8 cellular contexts compared by ENCODE assay signal in the genomic region with DNA sequence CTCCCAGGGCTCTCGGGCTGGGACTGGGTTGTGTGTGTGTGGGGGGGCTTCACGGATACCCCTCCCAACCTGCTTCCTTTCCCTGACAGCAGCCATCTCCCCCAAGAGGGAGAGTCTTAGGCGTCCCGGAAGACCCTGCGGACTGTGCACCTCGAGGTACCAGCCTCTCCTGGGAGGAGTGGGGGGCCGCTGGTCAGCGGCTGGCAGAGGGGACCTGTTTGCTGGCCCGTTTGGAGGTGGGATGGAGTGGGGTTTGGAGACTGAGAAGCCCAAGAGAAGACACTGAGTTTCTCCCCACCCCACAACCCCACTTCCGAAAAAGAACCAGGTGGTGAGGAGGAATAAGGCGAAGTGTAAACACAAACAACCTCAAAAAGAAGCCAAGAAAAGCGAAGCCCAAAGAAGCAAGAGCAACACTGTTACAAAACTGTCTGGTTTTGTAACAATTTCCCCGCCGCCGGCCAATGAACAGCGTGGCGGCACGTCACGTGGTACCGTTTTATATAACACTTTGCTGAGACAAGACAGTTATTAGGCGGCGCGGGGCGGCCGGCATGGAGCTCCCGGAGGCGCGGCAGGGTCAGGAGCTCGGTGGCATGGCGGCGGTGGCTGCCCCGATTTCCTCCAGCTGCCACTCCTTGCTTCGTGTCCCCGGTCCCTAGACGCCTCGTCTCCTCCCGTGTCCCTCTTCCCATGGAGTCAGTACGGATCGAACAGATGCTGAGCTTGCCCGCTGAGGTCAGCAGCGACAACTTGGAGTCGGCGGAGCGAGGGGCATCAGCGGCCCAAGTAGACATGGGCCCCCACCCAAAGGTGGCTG. TPM values are rescaled to one million over a fixed set of nuclear protein-coding genes. Genes with fewer than 3 reads are reported as not detected.
DNase-seq lines count a peak whose midpoint lies in the region; ATAC-seq, FAIRE-seq and TF ChIP-seq lines count a peak whose summit lies in the region.

TSS of gene LONRF3 (plus strand) at position 531 of the 820 bp plus-strand sequence. CDS start at position 694, 163 bp downstream.

- peak within 1 kb of the TSS; percentile 39 for H3K4me2 ChIP-seq in keratinocyte (ENCODE audit: control insufficient read depth, extremely low read depth, insufficient read depth, low read depth, low read length)
- peak within 1 kb of the TSS; percentile 88 for H3K4me2 ChIP-seq in smooth muscle cell

- DNase-seq in Caco-2 = peak; percentile 30 to 36
- DNase-seq in Kasumi-1 (lab: John Stamatoyannopoulos, UW) = peak; percentile 40 to 54
- DNase-seq in activated CD4-positive, CD25-positive, alpha-beta regulatory T cell (lab: John Stamatoyannopoulos, UW) = peak; percentile 3 to 39 (median 25)
- DNase-seq in caudate nucleus (lab: John Stamatoyannopoulos, UW) = peak in 58 of 61 donors; percentile 1 to 78 (median 32)
- no peak for DNase-seq in keratinocyte (ENCODE audit: low read depth, low spot score)
- DNase-seq in smooth muscle cell (lab: John Stamatoyannopoulos, UW; ENCODE audit: unreplicated experiment) = no peak

- H3K4me1 ChIP-seq in Caco-2 (no peaks in the 10 kb centered on the region), keratinocyte (ENCODE audit: control insufficient read depth, extremely low read depth, insufficient read depth, low read length) (peaks cover 5% of the 10 kb centered on the region), smooth muscle cell (ENCODE audit: low read depth) (no peaks in the 10 kb centered on the region)

- H3K36me3 Mint-ChIP-seq in Caco-2 (ENCODE audit: insufficient read depth, unreplicated experiment) = peaks cover 6% of the 10 kb centered on the region

- H3K4me3 ChIP-seq in Caco-2 (ENCODE audit: low read depth, low read length) (peak within 1 kb of the TSS; percentile 40), keratinocyte (ENCODE audit: control insufficient read depth in 2 of 3, extremely low read depth in 1 of 3, insufficient read depth in 2 of 3, low read depth in 1 of 3, low read length in 3 of 3) (peak within 1 kb of the TSS in 2 of 3 experiments; percentile 2 to 37), smooth muscle cell (peak within 1 kb of the TSS; percentile 48)

- BruUV-seq in Caco-2 (replicated peaks; lab: Mats Ljungman, UMichigan) = no TSS peak

- H3K27me3 ChIP-seq in Caco-2 (replicated peaks; ENCODE audit: control insufficient read depth, insufficient read depth, low read length) (no peaks in the 10 kb centered on the region; the same call in none of the 2 replicates), keratinocyte (ENCODE audit: control insufficient read depth, extremely low read depth, insufficient read depth, low read length) (peaks cover 48% of the 10 kb centered on the region), smooth muscle cell (ENCODE audit: low read depth) (peaks cover 53% of the 10 kb centered on the region)

- peak within 1 kb of the TSS; percentile 87 for H3K4me3 Mint-ChIP-seq in Caco-2 (ENCODE audit: unreplicated experiment)

- H3K79me2 ChIP-seq in keratinocyte (ENCODE audit: control insufficient read depth, insufficient read depth, low read length) (no peaks in the 10 kb centered on the region), smooth muscle cell (ENCODE audit: low read depth) (no peaks in the 10 kb centered on the region)

- H3K9me1 ChIP-seq in keratinocyte (ENCODE audit: control insufficient read depth, extremely low read depth, insufficient read depth, low read length) = no peaks in the 10 kb centered on the region

- no peak for FAIRE-seq in keratinocyte (lab: Jason Lieb, UNC)

- WGBS in smooth muscle cell (ENCODE audit: low lambda C conversion rate) = 49% methylated on average over 45 of the region's 45 CpGs

- POLR2A ChIA-PET in Caco-2 (lab: Charles Lee) = interaction anchor here (0.6 kb wide), 1 partner anchor 89 kb away, joined by 3 read pairs; no protein-coding TSS in a partner anchor

- no peaks in the 10 kb centered on the region for H3K9me3 ChIP-seq in Caco-2
- H3K9me3 ChIP-seq in keratinocyte (ENCODE audit: control insufficient read depth, low read depth, low read length) = no peaks in the 10 kb centered on the region
- H3K9me3 ChIP-seq in smooth muscle cell (replicated peaks; ENCODE audit: low read depth) = no peaks in the 10 kb centered on the region

- no peak within 1 kb of the TSS for H3K27ac Mint-ChIP-seq in Caco-2 (ENCODE audit: unreplicated experiment)

- no peak for ATAC-seq in GM18502 (IDR thresholded peaks at IDR 0.05; ENCODE audit: poor library complexity, unreplicated experiment)
- ATAC-seq in HG03354 (IDR thresholded peaks at IDR 0.05; ENCODE audit: poor library complexity, severe bottlenecking, unreplicated experiment) = no peak

- H3K27ac ChIP-seq in caudate nucleus (ENCODE audit: low read depth, low read length) (peak within 1 kb of the TSS; percentile 36), keratinocyte (ENCODE audit: control insufficient read depth, insufficient read depth, low read length) (no peak within 1 kb of the TSS), smooth muscle cell (ENCODE audit: low read depth) (no peak within 1 kb of the TSS)

- H4K20me1 ChIP-seq in keratinocyte (ENCODE audit: control insufficient read depth, extremely low read depth, insufficient read depth, low read length) (no peaks in the 10 kb centered on the region), smooth muscle cell (ENCODE audit: low read depth) (no peaks in the 10 kb centered on the region)

- no peaks in the 10 kb centered on the region for H3K9me3 Mint-ChIP-seq in Caco-2 (ENCODE audit: unreplicated experiment)

- H3K9ac ChIP-seq in keratinocyte (ENCODE audit: control insufficient read depth, extremely low read depth, insufficient read depth, low read length) = no peak within 1 kb of the TSS
- no peak within 1 kb of the TSS for H3K9ac ChIP-seq in smooth muscle cell (ENCODE audit: low read depth)

- dilution Hi-C loops in keratinocyte (cut with MboI; ENCODE audit: extremely low pct_ligation_motif_present, low sequenced_read_pairs) = no loop called here

- H3K36me3 ChIP-seq in Caco-2 (ENCODE audit: control insufficient read depth, insufficient read depth, low read length) (no peaks in the 10 kb centered on the region), keratinocyte (ENCODE audit: control insufficient read depth in 2 of 2, extremely low read depth in 1 of 2, insufficient read depth in 2 of 2, low read length in 2 of 2) (no peaks in the 10 kb centered on the region), smooth muscle cell (ENCODE audit: low read depth) (no peaks in the 10 kb centered on the region)

- CTCF ChIA-PET in Caco-2 (lab: Charles Lee) = no interaction called here

- H2AFZ ChIP-seq in keratinocyte (ENCODE audit: control insufficient read depth, low read length) (peak within 1 kb of the TSS; percentile 9), smooth muscle cell (ENCODE audit: low read depth) (no peak within 1 kb of the TSS)

- TF ChIP-seq CTCF in Caco-2 (IDR thresholded peaks at IDR 0.05; ENCODE audit: insufficient read depth in 1 of 2, low read depth in 1 of 2, low read length in 1 of 2, severe bottlenecking in 1 of 2, unreplicated experiment in 1 of 2) (no peak), keratinocyte (optimal IDR thresholded peaks at IDR 0.05 in 1 of 3, IDR thresholded peaks at IDR 0.05 in 1 of 3, conservative IDR thresholded peaks at IDR 0.05 in 1 of 3; ENCODE audit: extremely low read depth in 1 of 3, insufficient read depth in 2 of 3, low read length in 3 of 3) (no peak), smooth muscle cell (IDR thresholded peaks at IDR 0.05; ENCODE audit: borderline replicate concordance, insufficient read depth, poor library complexity, severe bottlenecking) (no peak)

- peaks cover 8% of the 10 kb centered on the region for H3K27me3 Mint-ChIP-seq in Caco-2 (ENCODE audit: insufficient read depth, unreplicated experiment)

- no peaks in the 10 kb centered on the region for H3F3A ChIP-seq in smooth muscle cell (ENCODE audit: low read depth)

- intact Hi-C loops in Caco-2 (cut with micrococcal nuclease; ENCODE audit: unreplicated experiment) = no loop called here

- H3K4me1 Mint-ChIP-seq in Caco-2 (ENCODE audit: low read depth, unreplicated experiment) = no peaks in the 10 kb centered on the region

RNA-seq across cellular contexts. Expression of gene LONRF3, which starts in this region (rescaled TPM):
- total RNA-seq in Caco-2 (2022) = 0.65 and 0.84 TPM in 2 replicates
- polyA plus RNA-seq in keratinocyte = not detected in 3 replicates
- polyA plus RNA-seq in keratinocyte (2011; ENCODE audit: low read depth) = not detected
- polyA plus RNA-seq in keratinocyte (2011; cell fraction: cytosol; rRNA removed) = 0.04 TPM in 1 of 2 replicates, not detected in the other
- 0.05 and 0.08 TPM in 2 replicates for polyA plus RNA-seq in keratinocyte (2011; cell fraction: nucleus; rRNA removed)
- 0.07 TPM in 1 of 2 replicates, not detected in the other for polyA plus RNA-seq in keratinocyte (2012; ENCODE audit: low replicate concordance)
- not detected in 3 replicates for polyA minus RNA-seq in keratinocyte
- polyA minus RNA-seq in keratinocyte (2011; cell fraction: cytosol; rRNA and poly(A)+ RNA removed) = not detected
- 0.23 TPM in 1 of 2 replicates, not detected in the other for polyA minus RNA-seq in keratinocyte (2011; cell fraction: nucleus; rRNA and poly(A)+ RNA removed)
- total RNA-seq in smooth muscle cell = 0.36 TPM in 1 of 2 replicates, not detected in the other
- 0.53 TPM in 1 of 2 replicates, not detected in the other for polyA plus RNA-seq in smooth muscle cell

Comparison
In these comparisons a context has a peak if more than half of its experiments do, and no peak if none do; other contexts are left out.
1. Peak in DNase-seq and H3K4me3 ChIP-seq in Caco-2; RNA of the gene not detected or under 1 TPM.
2. DNase-seq: peak in Kasumi-1 (2 of 2), activated CD4-positive, CD25-positive, alpha-beta regulatory T cell (4 of 4) and caudate nucleus (58 of 61); none in keratinocyte (single experiment) and smooth muscle cell (single experiment).
3. Peak in every context shown above with its lines, with median percentiles within 50 percentile points of each other: H3K4me3 ChIP-seq.